Comparison of ENCODE assay signal across 8 cellular contexts in the genomic region with DNA sequence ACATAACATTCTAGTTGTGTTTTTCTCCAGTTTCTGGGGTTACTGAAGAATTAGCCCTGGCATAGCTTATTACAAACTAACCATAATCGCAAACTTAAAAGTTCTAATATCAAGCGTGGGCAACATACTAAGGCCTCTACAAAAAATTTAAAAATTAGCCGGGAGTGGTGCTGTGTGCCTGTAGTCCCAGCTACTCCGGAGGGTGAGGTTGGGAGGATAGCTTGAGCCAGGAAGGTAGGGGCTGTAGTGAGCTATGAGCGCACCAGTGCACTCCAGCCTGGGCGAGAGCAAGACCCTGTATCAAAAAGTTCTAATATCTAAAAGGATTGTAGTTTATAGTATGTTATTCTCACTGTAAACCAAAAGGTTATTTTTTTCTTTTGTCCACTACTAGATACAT. TPM values are rescaled to one million over a fixed set of nuclear protein-coding genes. Genes with fewer than 3 reads are reported as not detected.
A peak's percentile ranks its signal among the peaks of the same experiment; 100 is the strongest.
DNase-seq lines count a peak whose midpoint lies in the region; ATAC-seq and TF ChIP-seq lines count a peak whose summit lies in the region.

No MANE protein-coding gene starts in this region.

- no peaks in the 10 kb centered on the region for H3K9me3 Mint-ChIP-seq in central memory CD8-positive, alpha-beta T cell

- H3K36me3 ChIP-seq in ES-I3 (ENCODE audit: insufficient read depth, low read length), result no peaks in the 10 kb centered on the region; the same call in 1 of the 2 replicates
- H3K36me3 ChIP-seq in MM.1S (replicated peaks; ENCODE audit: insufficient read depth, low read length), result no peaks in the 10 kb centered on the region
- H3K36me3 ChIP-seq in osteoblast (ENCODE audit: insufficient read depth, low read length), result no peaks in the 10 kb centered on the region

- H3K4me1 Mint-ChIP-seq in central memory CD8-positive, alpha-beta T cell, result peaks cover 20% of the 10 kb centered on the region

- H3K27me3 ChIP-seq in MM.1S (replicated peaks; ENCODE audit: insufficient read depth, low read length) (no peaks in the 10 kb centered on the region), osteoblast (ENCODE audit: insufficient read depth, low read length) (no peaks in the 10 kb centered on the region)

- DNase-seq in MM.1S (no peak), osteoblast (ENCODE audit: insufficient read length, low spot score, missing footprints) (no peak), NCI-H2107 (lab: John Stamatoyannopoulos, UW) (no peak), H4 (ENCODE audit: low spot score) (no peak)
- no peak for DNase-seq in central memory CD8-positive, alpha-beta T cell (ENCODE audit: low spot score in 2 of 2)

- ATAC-seq in central memory CD8-positive, alpha-beta T cell (replicated peaks; ENCODE audit: extremely low read depth, poor library complexity, severe bottlenecking), result no peak
- ATAC-seq in HG03139 (IDR thresholded peaks at IDR 0.05; ENCODE audit: unreplicated experiment) (no peak), HG03457 (IDR thresholded peaks at IDR 0.05; ENCODE audit: unreplicated experiment) (no peak)

- H3K4me3 Mint-ChIP-seq in central memory CD8-positive, alpha-beta T cell, result peak overlapping the region; percentile 97

- H3K79me2 ChIP-seq in MM.1S (ENCODE audit: low read length) (peaks cover 46% of the 10 kb centered on the region), osteoblast (ENCODE audit: insufficient read depth, low read length) (peaks cover 25% of the 10 kb centered on the region)

- H3K4me3 ChIP-seq in MM.1S (ENCODE audit: low read length) (peak overlapping the region; percentile 92), osteoblast (ENCODE audit: insufficient read depth, low read length) (no peak overlapping the region)

- peaks cover 10% of the 10 kb centered on the region for H3K36me3 Mint-ChIP-seq in central memory CD8-positive, alpha-beta T cell (ENCODE audit: insufficient read depth)

- H2AFZ ChIP-seq in MM.1S (ENCODE audit: low read length) (peak overlapping the region; percentile 83), osteoblast (ENCODE audit: low read length) (peak overlapping the region; percentile 95)

- no peaks in the 10 kb centered on the region for H3K9me2 ChIP-seq in MM.1S (replicated peaks; ENCODE audit: insufficient read depth, low read length)

- no peaks in the 10 kb centered on the region for H3K9me3 ChIP-seq in ES-I3 (ENCODE audit: control insufficient read depth, insufficient read depth, low read length)
- H3K9me3 ChIP-seq in MM.1S (replicated peaks; ENCODE audit: insufficient read depth, low read length), result no peaks in the 10 kb centered on the region
- H3K9me3 ChIP-seq in osteoblast (ENCODE audit: low read depth, low read length), result no peaks in the 10 kb centered on the region

- H3K4me1 ChIP-seq in ES-I3 (ENCODE audit: insufficient read depth, low read length) (no peaks in the 10 kb centered on the region; the same call in 1 of the 2 replicates), MM.1S (ENCODE audit: low read length) (peaks cover 8% of the 10 kb centered on the region), osteoblast (ENCODE audit: insufficient read depth, low read length) (peaks cover 8% of the 10 kb centered on the region)

- no peak overlapping the region for H3K27ac ChIP-seq in MM.1S (ENCODE audit: low read length)
- no peak overlapping the region for H3K27ac ChIP-seq in osteoblast (ENCODE audit: low read depth, low read length)

- H3K9ac ChIP-seq in ES-I3 (ENCODE audit: low read depth, low read length), result peak overlapping the region; percentile 90
- H3K9ac ChIP-seq in MM.1S (ENCODE audit: low read length), result peak overlapping the region; percentile 81; the same call in 1 of the 2 replicates

- TF ChIP-seq CTCF in MM.1S (IDR thresholded peaks at IDR 0.05; ENCODE audit: low read length) (no peak), osteoblast (IDR thresholded peaks at IDR 0.05; ENCODE audit: extremely low read depth, low read depth, low read length) (no peak)

- H4K20me1 ChIP-seq in MM.1S (ENCODE audit: insufficient read depth, low read length) (no peaks in the 10 kb centered on the region), osteoblast (ENCODE audit: insufficient read depth, low read length) (no peaks in the 10 kb centered on the region)

- no peaks in the 10 kb centered on the region for H3K27me3 Mint-ChIP-seq in central memory CD8-positive, alpha-beta T cell

- H3K4me2 ChIP-seq in MM.1S (ENCODE audit: low read depth, low read length) (peak overlapping the region; percentile 88), osteoblast (ENCODE audit: insufficient read depth, low read length) (peak overlapping the region; percentile 88)

- H3K27ac Mint-ChIP-seq in central memory CD8-positive, alpha-beta T cell (ENCODE audit: low read depth), result peak overlapping the region; percentile 96

- peaks cover 15% of the 10 kb centered on the region for H3F3A ChIP-seq in MM.1S (ENCODE audit: insufficient read depth, low read length)

RNA-seq across cellular contexts. Expression of a gene that starts 1.1 kb away (rescaled TPM):
- total RNA-seq in osteoblast, result 0.72 and 0.88 TPM in 2 replicates
- 40.1 and 42.4 TPM in 2 replicates for total RNA-seq in H4 (2014; rRNA removed; shearing (Covaris generic))

RNA-seq across cellular contexts. Expression of a gene that starts 1.4 kb away (rescaled TPM):
- total RNA-seq in osteoblast, result 10.9 and 14.1 TPM in 2 replicates
- 155 and 195 TPM in 2 replicates for total RNA-seq in H4 (2014; rRNA removed; shearing (Covaris generic))

Comparison
In these comparisons a context has a peak if more than half of its experiments do, and no peak if none do; other contexts are left out.
1. RNA of a gene that starts 1.1 kb away (total RNA-seq): 40.1 to 42.4 TPM in H4; 0.72 to 0.88 TPM in osteoblast; every median in the first group is over 10 times any median in the second.
2. RNA of a gene that starts 1.4 kb away (total RNA-seq): 155 to 195 TPM in H4; 10.9 to 14.1 TPM in osteoblast; every median in the first group is over 10 times any median in the second.